ENCODE assay signal across 13 cellular contexts in genomic region chr15:93152264-93152884, GRCh38.
DNase-seq lines count a peak whose midpoint lies in the region; TF ChIP-seq lines count a peak whose summit lies in the region.
"Had no signal": no experiment of that assay in that cellular context is flagged by ENCODE, and none has a peak within 500 bp of the region (broad histone marks: within the 10 kb centered on the region; RNA-seq: fewer than 3 reads in every experiment).

No MANE protein-coding gene starts in this region.

- no peaks in the 10 kb centered on the region for H3K36me3 ChIP-seq in prostate gland
- H3K36me3 ChIP-seq: uterus had no signal

- H3K4me3 ChIP-seq in prostate gland, result no peak overlapping the region
- H3K4me3 ChIP-seq: uterus had no signal

- 50% methylated on average over 7 of the region's 7 CpGs for WGBS in prostate gland

- intact Hi-C loops in activated CD4-positive, alpha-beta T cell treated with anti-CD3 and anti-CD28 coated beads, Interleukin-2, amount 10 ng/mL, durations not matched to agents 24 days and 14 days (cut with micrococcal nuclease), result no loop called here
- intact Hi-C loops in prostate gland (cut with DNase I), result no loop called here

- H3K36me3 Mint-ChIP-seq in activated CD4-positive, alpha-beta T cell treated with anti-CD3 and anti-CD28 coated beads, Interleukin-2, amount 10 ng/mL, durations not matched to agents 24 days and 14 days (ENCODE audit: low read depth), result no peaks in the 10 kb centered on the region

- H3K9me3 Mint-ChIP-seq in activated CD4-positive, alpha-beta T cell treated with anti-CD3 and anti-CD28 coated beads, Interleukin-2, amount 10 ng/mL, durations not matched to agents 24 days and 14 days, result peaks cover 3% of the 10 kb centered on the region

- peaks cover 3% of the 10 kb centered on the region for H3K4me1 ChIP-seq in prostate gland (replicated peaks)
- H3K4me1 ChIP-seq: uterus had no signal

- no peak for TF ChIP-seq POLR2A in prostate gland (IDR thresholded peaks at IDR 0.05)

- no peak overlapping the region for H3K27ac ChIP-seq in prostate gland
- H3K27ac ChIP-seq: uterus had no signal

- peak overlapping the region; percentile 63 for H3K27ac Mint-ChIP-seq in activated CD4-positive, alpha-beta T cell treated with anti-CD3 and anti-CD28 coated beads, Interleukin-2, amount 10 ng/mL, durations not matched to agents 24 days and 14 days
- H3K27ac Mint-ChIP-seq: endodermal cell had no signal

- H3K27me3 ChIP-seq in prostate gland (replicated peaks; ENCODE audit: insufficient read depth), result no peaks in the 10 kb centered on the region
- H3K27me3 ChIP-seq: uterus had no signal

- peak overlapping the region; percentile 17 for H3K4me3 Mint-ChIP-seq in activated CD4-positive, alpha-beta T cell treated with anti-CD3 and anti-CD28 coated beads, Interleukin-2, amount 10 ng/mL, durations not matched to agents 24 days and 14 days
- H3K4me3 Mint-ChIP-seq: endodermal cell had no signal

- peaks cover 15% of the 10 kb centered on the region for H3K27me3 Mint-ChIP-seq in activated CD4-positive, alpha-beta T cell treated with anti-CD3 and anti-CD28 coated beads, Interleukin-2, amount 10 ng/mL, durations not matched to agents 24 days and 14 days

- in situ Hi-C loops in KBM-7 (cut with MboI; ENCODE audit: low pct_unique_long_range_greater_than_20kb, low sequenced_read_pairs), result no loop called here

- DNase-seq in activated CD4-positive, alpha-beta T cell treated with anti-CD3 and anti-CD28 coated beads, Interleukin-2, amount 10 ng/mL, durations not matched to agents 24 days and 14 days, result peak; percentile 72
- DNase-seq in activated CD4-positive, alpha-beta T cell treated with anti-CD3 and anti-CD28 coated beads for 1 hour, result no peak
- peak; percentile 15 for DNase-seq in T-helper 22 cell (ENCODE audit: low read depth)
- peak; percentile 14 for DNase-seq in cerebellar cortex (ENCODE audit: low spot score)
- peak; percentile 13 to 24 for DNase-seq in stimulated activated CD8-positive, alpha-beta memory T cell treated with anti-CD3 and anti-CD28 coated beads, Interleukin-15, amount 100 ng/mL, for 4 hours (ENCODE audit: low read depth in 2 of 2)
- DNase-seq in mesenteric fat pad (ENCODE audit: low spot score), result no peak
- no peak for DNase-seq in prostate gland (ENCODE audit: low spot score)
- no peak for DNase-seq in KBM-7
- DNase-seq: activated CD4-positive, CD25-positive, alpha-beta regulatory T cell treated with anti-CD3 and anti-CD28 coated beads, Interleukin-2, amount 50 U/mL, for 72 hours; endodermal cell; kidney glomerular epithelial cell; NCI-H2107 had no signal

- H3K9me3 ChIP-seq in prostate gland, result no peaks in the 10 kb centered on the region
- H3K9me3 ChIP-seq: uterus had no signal

- TF ChIP-seq CTCF in prostate gland (IDR thresholded peaks at IDR 0.05), result no peak

- H3K4me1 Mint-ChIP-seq in activated CD4-positive, alpha-beta T cell treated with anti-CD3 and anti-CD28 coated beads, Interleukin-2, amount 10 ng/mL, durations not matched to agents 24 days and 14 days, result peaks cover 12% of the 10 kb centered on the region

Comparison
In these comparisons a context has a peak if more than half of its experiments do, and no peak if none do; other contexts are left out.
1. DNase-seq: peak in activated CD4-positive, alpha-beta T cell treated with anti-CD3 and anti-CD28 coated beads, Interleukin-2, amount 10 ng/mL, durations not matched to agents 24 days and 14 days (single experiment), T-helper 22 cell (single experiment), cerebellar cortex (single experiment) and stimulated activated CD8-positive, alpha-beta memory T cell treated with anti-CD3 and anti-CD28 coated beads, Interleukin-15, amount 100 ng/mL, for 4 hours (2 of 2); none in activated CD4-positive, alpha-beta T cell treated with anti-CD3 and anti-CD28 coated beads for 1 hour (single experiment), mesenteric fat pad (single experiment), prostate gland (single experiment) and KBM-7 (single experiment).